In the genomic region with DNA sequence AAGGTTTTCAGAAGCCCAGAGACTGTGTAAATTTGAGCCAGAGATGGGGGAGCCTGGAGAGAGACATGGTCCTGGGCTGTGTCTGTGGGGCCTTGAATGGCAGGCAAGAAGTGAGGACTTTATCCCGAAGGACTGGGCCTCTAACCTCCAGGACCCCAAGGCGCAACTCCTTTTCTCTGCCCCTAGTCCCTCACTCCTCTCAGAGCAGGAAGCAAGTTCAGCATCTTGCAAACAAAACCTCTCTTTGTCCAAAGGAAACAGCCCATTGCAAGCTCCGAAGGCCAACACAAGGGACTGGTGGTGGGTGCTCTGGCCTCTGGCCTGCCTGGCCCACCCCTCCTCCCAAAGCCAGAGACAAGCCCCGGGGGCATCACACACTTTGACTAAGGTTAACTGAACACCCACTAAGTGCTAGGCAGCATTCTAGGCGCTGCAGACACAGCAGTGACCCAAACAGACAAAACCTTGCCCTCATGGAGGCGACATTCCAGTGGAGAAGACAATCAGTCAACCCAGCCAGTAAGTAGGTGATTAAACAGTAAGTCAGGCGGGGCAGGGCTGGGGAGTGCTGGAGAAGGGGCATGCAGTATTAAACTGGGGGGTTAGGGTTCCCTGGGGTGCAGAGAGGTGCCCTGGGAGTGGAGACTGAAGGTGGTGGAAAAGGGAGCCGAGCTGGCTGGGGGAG, we compare ENCODE assay signal across 34 cellular contexts. TPM values are rescaled to one million over a fixed set of nuclear protein-coding genes. Genes with fewer than 3 reads are reported as not detected.
DNase-seq lines count a peak whose midpoint lies in the region; ATAC-seq lines count a peak whose summit lies in the region.
"Had no signal": no experiment of that assay in that cellular context is flagged by ENCODE, and none has a peak within 500 bp of the region (broad histone marks: within the 10 kb centered on the region; RNA-seq: fewer than 3 reads in every experiment).

No MANE protein-coding gene starts in this region.

- in situ Hi-C loops in SK-MEL-5 (cut with HindIII; ENCODE audit: low pct_unique_long_range_greater_than_20kb, low sequenced_read_pairs) = no loop called here

- DNase-seq in COLO829 (ENCODE audit: low spot score) = peak; percentile 27
- peak; percentile 55 for DNase-seq in SK-MEL-5 (ENCODE audit: low read depth, low spot score)
- DNase-seq in foreskin melanocyte = peak; percentile 46
- DNase-seq: activated CD4-positive, alpha-beta memory T cell treated with anti-CD3 and anti-CD28 coated beads, Interleukin-2, amount 10 ng/mL, durations not matched to agents 7 days and 5 days; activated CD4-positive, alpha-beta T cell treated with anti-CD3 and anti-CD28 coated beads for 1 hour; activated CD8-positive, alpha-beta memory T cell treated with anti-CD3 and anti-CD28 coated beads, Interleukin-2, amount 50 U/mL, for 4 hours; activated naive CD4-positive, alpha-beta T cell; activated naive CD8-positive, alpha-beta T cell treated with anti-CD3 and anti-CD28 coated beads, Interleukin-2, amount 50 U/mL, for 24 hours; CD8-positive, alpha-beta memory T cell; colonic mucosa; foreskin fibroblast; head of caudate nucleus; KBM-7; MG63; midbrain; naive thymus-derived CD4-positive, alpha-beta T cell; NCI-H1105; NCI-H2029 treated with DMSO at 0.1 percent for 48 hours; NCI-H526 treated with DMSO at 0.1 percent for 48 hours; Right ventricle myocardium superior; stimulated activated CD4-positive, alpha-beta T cell treated with anti-CD3 and anti-CD28 coated beads, Interleukin-15, amount 100 ng/mL, for 24 hours; stimulated activated naive CD4-positive, alpha-beta T cell; T-helper 2 cell; upper lobe of right lung had no signal

- H3K9me3 Mint-ChIP-seq in stimulated activated memory B cell treated with anti-CD40 and anti-IgM and Interleukin-4, amounts not matched to agents 10 μg/mL and 1 μg/mL and 100 μg/mL, for 72 hours = no peaks in the 10 kb centered on the region
- H3K9me3 Mint-ChIP-seq: activated CD4-positive, alpha-beta memory T cell treated with anti-CD3 and anti-CD28 coated beads, Interleukin-2, amount 10 ng/mL, durations not matched to agents 7 days and 5 days; activated naive CD8-positive, alpha-beta T cell treated with anti-CD3 and anti-CD28 coated beads, Interleukin-2, amount 50 U/mL, for 24 hours; CD8-positive, alpha-beta memory T cell had no signal

- H3K4me3 Mint-ChIP-seq in stimulated activated memory B cell treated with anti-CD40 and anti-IgM and Interleukin-4, amounts not matched to agents 10 μg/mL and 1 μg/mL and 100 μg/mL, for 72 hours = no peak overlapping the region
- H3K4me3 Mint-ChIP-seq: activated CD4-positive, alpha-beta memory T cell treated with anti-CD3 and anti-CD28 coated beads, Interleukin-2, amount 10 ng/mL, durations not matched to agents 7 days and 5 days; activated naive CD8-positive, alpha-beta T cell treated with anti-CD3 and anti-CD28 coated beads, Interleukin-2, amount 50 U/mL, for 24 hours; naive thymus-derived CD4-positive, alpha-beta T cell had no signal

- H3K4me1 Mint-ChIP-seq in stimulated activated memory B cell treated with anti-CD40 and anti-IgM and Interleukin-4, amounts not matched to agents 10 μg/mL and 1 μg/mL and 100 μg/mL, for 72 hours = peaks cover 56% of the 10 kb centered on the region
- H3K4me1 Mint-ChIP-seq: activated CD4-positive, alpha-beta memory T cell treated with anti-CD3 and anti-CD28 coated beads, Interleukin-2, amount 10 ng/mL, durations not matched to agents 7 days and 5 days had no signal

- H3K27ac Mint-ChIP-seq in stimulated activated memory B cell treated with anti-CD40 and anti-IgM and Interleukin-4, amounts not matched to agents 10 μg/mL and 1 μg/mL and 100 μg/mL, for 72 hours = peak overlapping the region; percentile 97
- H3K27ac Mint-ChIP-seq: activated CD4-positive, alpha-beta memory T cell treated with anti-CD3 and anti-CD28 coated beads, Interleukin-2, amount 10 ng/mL, durations not matched to agents 7 days and 5 days; activated naive CD8-positive, alpha-beta T cell treated with anti-CD3 and anti-CD28 coated beads, Interleukin-2, amount 50 U/mL, for 24 hours; naive thymus-derived CD4-positive, alpha-beta T cell had no signal

- ATAC-seq in stimulated activated memory B cell treated with anti-CD40 and anti-IgM and Interleukin-4, amounts not matched to agents 10 μg/mL and 1 μg/mL and 100 μg/mL, for 72 hours = no peak
- ATAC-seq in HG02759 (IDR thresholded peaks at IDR 0.05; ENCODE audit: unreplicated experiment) = no peak
- no peak for ATAC-seq in HG03175 (IDR thresholded peaks at IDR 0.05; ENCODE audit: unreplicated experiment)
- ATAC-seq in HG02970 (IDR thresholded peaks at IDR 0.05; ENCODE audit: low FRiP score, unreplicated experiment) = no peak
- ATAC-seq: activated naive CD8-positive, alpha-beta T cell treated with anti-CD3 and anti-CD28 coated beads, Interleukin-2, amount 50 U/mL, for 24 hours; esophagus mucosa; naive thymus-derived CD4-positive, alpha-beta T cell; upper lobe of right lung had no signal

- H3K27me3 Mint-ChIP-seq in stimulated activated memory B cell treated with anti-CD40 and anti-IgM and Interleukin-4, amounts not matched to agents 10 μg/mL and 1 μg/mL and 100 μg/mL, for 72 hours = no peaks in the 10 kb centered on the region
- H3K27me3 Mint-ChIP-seq: activated naive CD8-positive, alpha-beta T cell treated with anti-CD3 and anti-CD28 coated beads, Interleukin-2, amount 50 U/mL, for 24 hours had no signal

- no peaks in the 10 kb centered on the region for H3K36me3 Mint-ChIP-seq in stimulated activated memory B cell treated with anti-CD40 and anti-IgM and Interleukin-4, amounts not matched to agents 10 μg/mL and 1 μg/mL and 100 μg/mL, for 72 hours
- H3K36me3 Mint-ChIP-seq: CD8-positive, alpha-beta memory T cell had no signal

RNA-seq across cellular contexts. Expression of a gene that starts 31.4 kb away (rescaled TPM):
- not detected in 2 replicates for total RNA-seq in SK-MEL-5 (2014; rRNA removed; shearing (Covaris generic))
- polyA plus RNA-seq in SK-MEL-5 (2015; cell fraction: cytosol; rRNA removed) = not detected in 2 replicates
- polyA plus RNA-seq in SK-MEL-5 (2015; cell fraction: nucleus; rRNA removed) = not detected in 2 replicates
- total RNA-seq: A673; activated CD4-positive, alpha-beta memory T cell treated with anti-CD3 and anti-CD28 coated beads, Interleukin-2, amount 10 ng/mL, durations not matched to agents 7 days and 5 days; cardiac septum; CD8-positive, alpha-beta memory T cell; liver; naive thymus-derived CD4-positive, alpha-beta T cell; osteocyte had no signal
- polyA plus RNA-seq: CD8-positive, alpha-beta memory T cell; naive thymus-derived CD4-positive, alpha-beta T cell had no signal

RNA-seq across cellular contexts. Expression of a gene that starts 42.7 kb away (rescaled TPM):
- total RNA-seq in SK-MEL-5 (2014; rRNA removed; shearing (Covaris generic)) = not detected in 2 replicates
- not detected in 2 replicates for polyA plus RNA-seq in SK-MEL-5 (2015; cell fraction: cytosol; rRNA removed)
- not detected in 2 replicates for polyA plus RNA-seq in SK-MEL-5 (2015; cell fraction: nucleus; rRNA removed)
- total RNA-seq: A673; activated CD4-positive, alpha-beta memory T cell treated with anti-CD3 and anti-CD28 coated beads, Interleukin-2, amount 10 ng/mL, durations not matched to agents 7 days and 5 days; CD8-positive, alpha-beta memory T cell; esophagus mucosa; naive thymus-derived CD4-positive, alpha-beta T cell; osteocyte had no signal
- polyA plus RNA-seq: keratinocyte; naive thymus-derived CD4-positive, alpha-beta T cell had no signal

RNA-seq across cellular contexts. Expression of a gene that starts 50.6 kb away (rescaled TPM):
- 0.11 TPM in 1 of 2 replicates, not detected in the other for total RNA-seq in SK-MEL-5 (2014; rRNA removed; shearing (Covaris generic))
- polyA plus RNA-seq in SK-MEL-5 (2015; cell fraction: cytosol; rRNA removed) = not detected in 2 replicates
- not detected in 2 replicates for polyA plus RNA-seq in SK-MEL-5 (2015; cell fraction: nucleus; rRNA removed)
- total RNA-seq: A673 had no signal
- polyA plus RNA-seq: CD8-positive, alpha-beta memory T cell; naive thymus-derived CD4-positive, alpha-beta T cell had no signal

RNA-seq across cellular contexts. Expression of a gene that starts 54.0 kb away (rescaled TPM):
- 0.21 and 1.3 TPM in 2 replicates for total RNA-seq in SK-MEL-5 (2014; rRNA removed; shearing (Covaris generic))
- polyA plus RNA-seq in SK-MEL-5 (2015; cell fraction: cytosol; rRNA removed) = 2.4 and 2.5 TPM in 2 replicates
- 0.62 and 3.0 TPM in 2 replicates for polyA plus RNA-seq in SK-MEL-5 (2015; cell fraction: nucleus; rRNA removed)

RNA-seq across cellular contexts. Expression of a gene that starts 54.4 kb away (rescaled TPM):
- total RNA-seq in SK-MEL-5 (2014; rRNA removed; shearing (Covaris generic)) = not detected in 2 replicates
- 0.13 TPM in 1 of 2 replicates, not detected in the other for polyA plus RNA-seq in SK-MEL-5 (2015; cell fraction: cytosol; rRNA removed)
- polyA plus RNA-seq in SK-MEL-5 (2015; cell fraction: nucleus; rRNA removed) = not detected in 2 replicates
- total RNA-seq: A673; CD8-positive, alpha-beta memory T cell had no signal
